9 cellular contexts compared by ENCODE assay signal in genomic region chr3:188792788-188793187, GRCh38.
DNase-seq lines count a peak whose midpoint lies in the region; ATAC-seq and TF ChIP-seq lines count a peak whose summit lies in the region.
"Had no signal": no experiment of that assay in that cellular context is flagged by ENCODE, and none has a peak within 500 bp of the region (broad histone marks: within the 10 kb centered on the region; RNA-seq: fewer than 3 reads in every experiment).

No MANE protein-coding gene starts in this region.

- H3K9me2 ChIP-seq in SU-DHL-6 (replicated peaks; ENCODE audit: insufficient read depth, low read length), result no peaks in the 10 kb centered on the region

- DNase-seq in H7, result peak; percentile 13
- peak; percentile 45 for DNase-seq in left cardiac atrium
- DNase-seq in putamen (ENCODE audit: low spot score), result peak; percentile 28

- intact Hi-C loops in left cardiac atrium (cut with DNase I), result no loop called here

- H3K79me2 ChIP-seq in SU-DHL-6 (ENCODE audit: insufficient read depth, low read length), result no peaks in the 10 kb centered on the region

- H4K20me1 ChIP-seq in SU-DHL-6 (ENCODE audit: low read depth, low read length), result no peaks in the 10 kb centered on the region

- no peaks in the 10 kb centered on the region for H3K9me3 ChIP-seq in SU-DHL-6 (ENCODE audit: insufficient read depth, low read length)

- H3K27ac ChIP-seq in SU-DHL-6 (ENCODE audit: low read depth, low read length), result peak overlapping the region; percentile 93

- no peaks in the 10 kb centered on the region for H3K27me3 ChIP-seq in H7 (ENCODE audit: control insufficient read depth, insufficient read depth, low read length)
- no peaks in the 10 kb centered on the region for H3K27me3 ChIP-seq in SU-DHL-6 (ENCODE audit: low read length)

- ATAC-seq in left cardiac atrium (peak; percentile 43 to 64), GM19455 (IDR thresholded peaks at IDR 0.05; ENCODE audit: unreplicated experiment) (no peak), HG02885 (IDR thresholded peaks at IDR 0.05; ENCODE audit: poor library complexity, unreplicated experiment) (no peak), GM19023 (IDR thresholded peaks at IDR 0.05; ENCODE audit: unreplicated experiment) (no peak)
- ATAC-seq: K562, Panc1 had no signal

- peak overlapping the region; percentile 69 for H3K9ac ChIP-seq in SU-DHL-6 (ENCODE audit: low read length)

- peak overlapping the region; percentile 96 for H3K4me2 ChIP-seq in SU-DHL-6 (ENCODE audit: low read depth, low read length, poor library complexity, severe bottlenecking)

- H3K36me3 ChIP-seq in H7 (replicated peaks; ENCODE audit: control insufficient read depth, insufficient read depth, low read length) (no peaks in the 10 kb centered on the region), SU-DHL-6 (ENCODE audit: low read length) (no peaks in the 10 kb centered on the region)

- peak; percentile 34 for TF ChIP-seq CTCF in SU-DHL-6 (IDR thresholded peaks at IDR 0.05; ENCODE audit: insufficient read depth, low read length, poor library complexity, severe bottlenecking)

- peaks cover 56% of the 10 kb centered on the region for H3F3A ChIP-seq in SU-DHL-6 (ENCODE audit: insufficient read depth)

- H2AFZ ChIP-seq in SU-DHL-6 (ENCODE audit: low read depth, low read length, severe bottlenecking), result no peak overlapping the region

- H3K4me3 ChIP-seq in H7 (ENCODE audit: insufficient read depth, low read depth, low read length), result no peak overlapping the region
- H3K4me3 ChIP-seq in SU-DHL-6 (ENCODE audit: insufficient read depth, low read length, poor library complexity, severe bottlenecking), result no peak overlapping the region
- H3K4me3 ChIP-seq: K562 had no signal

Comparison
In these comparisons a context has a peak if more than half of its experiments do, and no peak if none do; other contexts are left out.
1. ATAC-seq: peak in left cardiac atrium (2 of 2); none in GM19455 (single experiment), HG02885 (single experiment) and GM19023 (single experiment).
2. Peak in every context shown above with its lines, with median percentiles within 50 percentile points of each other: DNase-seq.